In genomic region chr1:1777950-1778826, GRCh38 we compare ENCODE assay signal across 1 cellular context.
TF ChIP-seq lines count a peak whose summit lies in the region.

TSS of gene NADK (minus strand) at chr1:1778470. CDS start at chr1:1765406, 13,064 bp downstream.

TF ChIP-seq in K562, 482 proteins besides CTCF, POLR2A, EP300 and RAD21 (continued from another document and continues in another):
- TF ChIP-seq, protein P1, sequence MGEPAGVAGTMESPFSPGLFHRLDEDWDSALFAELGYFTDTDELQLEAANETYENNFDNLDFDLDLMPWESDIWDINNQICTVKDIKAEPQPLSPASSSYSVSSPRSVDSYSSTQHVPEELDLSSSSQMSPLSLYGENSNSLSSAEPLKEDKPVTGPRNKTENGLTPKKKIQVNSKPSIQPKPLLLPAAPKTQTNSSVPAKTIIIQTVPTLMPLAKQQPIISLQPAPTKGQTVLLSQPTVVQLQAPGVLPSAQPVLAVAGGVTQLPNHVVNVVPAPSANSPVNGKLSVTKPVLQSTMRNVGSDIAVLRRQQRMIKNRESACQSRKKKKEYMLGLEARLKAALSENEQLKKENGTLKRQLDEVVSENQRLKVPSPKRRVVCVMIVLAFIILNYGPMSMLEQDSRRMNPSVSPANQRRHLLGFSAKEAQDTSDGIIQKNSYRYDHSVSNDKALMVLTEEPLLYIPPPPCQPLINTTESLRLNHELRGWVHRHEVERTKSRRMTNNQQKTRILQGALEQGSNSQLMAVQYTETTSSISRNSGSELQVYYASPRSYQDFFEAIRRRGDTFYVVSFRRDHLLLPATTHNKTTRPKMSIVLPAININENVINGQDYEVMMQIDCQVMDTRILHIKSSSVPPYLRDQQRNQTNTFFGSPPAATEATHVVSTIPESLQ (CRISPR knock-in tag; IDR thresholded peaks at IDR 0.05) = 0 out of 2 replicates have a peak, but pooled peaks have one; percentile 45
- peak; percentile 94 for TF ChIP-seq CHD1 (IDR thresholded peaks at IDR 0.05; ENCODE audit: low read length)
- TF ChIP-seq, protein P2, sequence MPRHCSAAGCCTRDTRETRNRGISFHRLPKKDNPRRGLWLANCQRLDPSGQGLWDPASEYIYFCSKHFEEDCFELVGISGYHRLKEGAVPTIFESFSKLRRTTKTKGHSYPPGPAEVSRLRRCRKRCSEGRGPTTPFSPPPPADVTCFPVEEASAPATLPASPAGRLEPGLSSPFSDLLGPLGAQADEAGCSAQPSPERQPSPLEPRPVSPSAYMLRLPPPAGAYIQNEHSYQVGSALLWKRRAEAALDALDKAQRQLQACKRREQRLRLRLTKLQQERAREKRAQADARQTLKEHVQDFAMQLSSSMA (CRISPR knock-in tag; IDR thresholded peaks at IDR 0.05) = peak; percentile 81; the same call in 1 of the 2 replicates
- 0 out of 2 replicates have a peak, but pooled peaks have one; percentile 26 for TF ChIP-seq PRMT5 (CRISPR knock-in tag; IDR thresholded peaks at IDR 0.05)
- peak; percentile 95 for TF ChIP-seq GATAD2B (IDR thresholded peaks at IDR 0.05; ENCODE audit: borderline replicate concordance)
- TF ChIP-seq, protein P3, sequence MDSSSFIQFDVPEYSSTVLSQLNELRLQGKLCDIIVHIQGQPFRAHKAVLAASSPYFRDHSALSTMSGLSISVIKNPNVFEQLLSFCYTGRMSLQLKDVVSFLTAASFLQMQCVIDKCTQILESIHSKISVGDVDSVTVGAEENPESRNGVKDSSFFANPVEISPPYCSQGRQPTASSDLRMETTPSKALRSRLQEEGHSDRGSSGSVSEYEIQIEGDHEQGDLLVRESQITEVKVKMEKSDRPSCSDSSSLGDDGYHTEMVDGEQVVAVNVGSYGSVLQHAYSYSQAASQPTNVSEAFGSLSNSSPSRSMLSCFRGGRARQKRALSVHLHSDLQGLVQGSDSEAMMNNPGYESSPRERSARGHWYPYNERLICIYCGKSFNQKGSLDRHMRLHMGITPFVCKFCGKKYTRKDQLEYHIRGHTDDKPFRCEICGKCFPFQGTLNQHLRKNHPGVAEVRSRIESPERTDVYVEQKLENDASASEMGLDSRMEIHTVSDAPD (CRISPR knock-in tag; IDR thresholded peaks at IDR 0.05) = no peak; the same call in 1 of the 2 replicates
- TF ChIP-seq, protein P4, sequence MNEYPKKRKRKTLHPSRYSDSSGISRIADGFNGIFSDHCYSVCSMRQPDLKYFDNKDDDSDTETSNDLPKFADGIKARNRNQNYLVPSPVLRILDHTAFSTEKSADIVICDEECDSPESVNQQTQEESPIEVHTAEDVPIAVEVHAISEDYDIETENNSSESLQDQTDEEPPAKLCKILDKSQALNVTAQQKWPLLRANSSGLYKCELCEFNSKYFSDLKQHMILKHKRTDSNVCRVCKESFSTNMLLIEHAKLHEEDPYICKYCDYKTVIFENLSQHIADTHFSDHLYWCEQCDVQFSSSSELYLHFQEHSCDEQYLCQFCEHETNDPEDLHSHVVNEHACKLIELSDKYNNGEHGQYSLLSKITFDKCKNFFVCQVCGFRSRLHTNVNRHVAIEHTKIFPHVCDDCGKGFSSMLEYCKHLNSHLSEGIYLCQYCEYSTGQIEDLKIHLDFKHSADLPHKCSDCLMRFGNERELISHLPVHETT (CRISPR knock-in tag; conservative IDR thresholded peaks at IDR 0.05 in 1 of 2, IDR thresholded peaks at IDR 0.05 in 1 of 2) = peak in 1 of 2 experiments; percentile 82; a peak in 2 of 4 replicates
- peak; percentile 61; the same call in 1 of the 2 replicates for TF ChIP-seq TARDBP (IDR thresholded peaks at IDR 0.05)
- peak; percentile 16; the same call in 1 of the 2 replicates for TF ChIP-seq ZNF431 (CRISPR knock-in tag; IDR thresholded peaks at IDR 0.05)
- TF ChIP-seq RBBP5 (IDR thresholded peaks at IDR 0.05; ENCODE audit: borderline replicate concordance, insufficient read depth, low read length, poor library complexity, severe bottlenecking) = peak; percentile 91
- peak; percentile 39; the same call in 1 of the 2 replicates for TF ChIP-seq STAG1 (CRISPR knock-in tag; IDR thresholded peaks at IDR 0.05; ENCODE audit: borderline replicate concordance)
- no peak for TF ChIP-seq DPF2 (IDR thresholded peaks at IDR 0.05)
- TF ChIP-seq, protein P5, sequence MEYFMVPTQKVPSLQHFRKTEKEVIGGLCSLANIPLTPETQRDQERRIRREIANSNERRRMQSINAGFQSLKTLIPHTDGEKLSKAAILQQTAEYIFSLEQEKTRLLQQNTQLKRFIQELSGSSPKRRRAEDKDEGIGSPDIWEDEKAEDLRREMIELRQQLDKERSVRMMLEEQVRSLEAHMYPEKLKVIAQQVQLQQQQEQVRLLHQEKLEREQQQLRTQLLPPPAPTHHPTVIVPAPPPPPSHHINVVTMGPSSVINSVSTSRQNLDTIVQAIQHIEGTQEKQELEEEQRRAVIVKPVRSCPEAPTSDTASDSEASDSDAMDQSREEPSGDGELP (CRISPR knock-in tag; IDR thresholded peaks at IDR 0.05; ENCODE audit: borderline replicate concordance) = peak; percentile 44; the same call in 1 of the 2 replicates
- TF ChIP-seq BRD4 (IDR thresholded peaks at IDR 0.05) = no peak
- TF ChIP-seq, protein P6, sequence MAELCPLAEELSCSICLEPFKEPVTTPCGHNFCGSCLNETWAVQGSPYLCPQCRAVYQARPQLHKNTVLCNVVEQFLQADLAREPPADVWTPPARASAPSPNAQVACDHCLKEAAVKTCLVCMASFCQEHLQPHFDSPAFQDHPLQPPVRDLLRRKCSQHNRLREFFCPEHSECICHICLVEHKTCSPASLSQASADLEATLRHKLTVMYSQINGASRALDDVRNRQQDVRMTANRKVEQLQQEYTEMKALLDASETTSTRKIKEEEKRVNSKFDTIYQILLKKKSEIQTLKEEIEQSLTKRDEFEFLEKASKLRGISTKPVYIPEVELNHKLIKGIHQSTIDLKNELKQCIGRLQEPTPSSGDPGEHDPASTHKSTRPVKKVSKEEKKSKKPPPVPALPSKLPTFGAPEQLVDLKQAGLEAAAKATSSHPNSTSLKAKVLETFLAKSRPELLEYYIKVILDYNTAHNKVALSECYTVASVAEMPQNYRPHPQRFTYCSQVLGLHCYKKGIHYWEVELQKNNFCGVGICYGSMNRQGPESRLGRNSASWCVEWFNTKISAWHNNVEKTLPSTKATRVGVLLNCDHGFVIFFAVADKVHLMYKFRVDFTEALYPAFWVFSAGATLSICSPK (IDR thresholded peaks at IDR 0.05; ENCODE audit: borderline replicate concordance) = no peak
- TF ChIP-seq, protein P7, sequence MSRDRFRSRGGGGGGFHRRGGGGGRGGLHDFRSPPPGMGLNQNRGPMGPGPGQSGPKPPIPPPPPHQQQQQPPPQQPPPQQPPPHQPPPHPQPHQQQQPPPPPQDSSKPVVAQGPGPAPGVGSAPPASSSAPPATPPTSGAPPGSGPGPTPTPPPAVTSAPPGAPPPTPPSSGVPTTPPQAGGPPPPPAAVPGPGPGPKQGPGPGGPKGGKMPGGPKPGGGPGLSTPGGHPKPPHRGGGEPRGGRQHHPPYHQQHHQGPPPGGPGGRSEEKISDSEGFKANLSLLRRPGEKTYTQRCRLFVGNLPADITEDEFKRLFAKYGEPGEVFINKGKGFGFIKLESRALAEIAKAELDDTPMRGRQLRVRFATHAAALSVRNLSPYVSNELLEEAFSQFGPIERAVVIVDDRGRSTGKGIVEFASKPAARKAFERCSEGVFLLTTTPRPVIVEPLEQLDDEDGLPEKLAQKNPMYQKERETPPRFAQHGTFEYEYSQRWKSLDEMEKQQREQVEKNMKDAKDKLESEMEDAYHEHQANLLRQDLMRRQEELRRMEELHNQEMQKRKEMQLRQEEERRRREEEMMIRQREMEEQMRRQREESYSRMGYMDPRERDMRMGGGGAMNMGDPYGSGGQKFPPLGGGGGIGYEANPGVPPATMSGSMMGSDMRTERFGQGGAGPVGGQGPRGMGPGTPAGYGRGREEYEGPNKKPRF (IDR thresholded peaks at IDR 0.05; ENCODE audit: low read depth, low read length) = no peak
- TF ChIP-seq, protein P8, sequence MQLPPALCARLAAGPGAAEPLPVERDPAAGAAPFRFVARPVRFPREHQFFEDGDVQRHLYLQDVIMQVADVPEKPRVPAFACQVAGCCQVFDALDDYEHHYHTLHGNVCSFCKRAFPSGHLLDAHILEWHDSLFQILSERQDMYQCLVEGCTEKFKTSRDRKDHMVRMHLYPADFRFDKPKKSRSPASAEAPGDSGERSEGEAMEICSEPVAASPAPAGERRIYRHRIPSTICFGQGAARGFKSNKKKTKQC (CRISPR knock-in tag; IDR thresholded peaks at IDR 0.05) = peak; percentile 69
- TF ChIP-seq NCOA2 (IDR thresholded peaks at IDR 0.05; ENCODE audit: partially characterized antibody in 2 of 2) = no peak
- no peak for TF ChIP-seq HNRNPUL1 (IDR thresholded peaks at IDR 0.05; ENCODE audit: low read length)
- no peak for TF ChIP-seq ASH1L (IDR thresholded peaks at IDR 0.05; ENCODE audit: borderline replicate concordance, low read depth, partially characterized antibody)
- peak; percentile 23 for TF ChIP-seq TBP (optimal IDR thresholded peaks at IDR 0.05; ENCODE audit: low read depth, low read length)
- peak; percentile 64 for TF ChIP-seq TAF1 (IDR thresholded peaks at IDR 0.05; ENCODE audit: control insufficient read depth, extremely low read depth, insufficient read depth, low read length, severe bottlenecking)
- no peak; the same call in none of the 2 replicates for TF ChIP-seq ZNF282 (CRISPR knock-in tag; IDR thresholded peaks at IDR 0.05)
- TF ChIP-seq E2F1 (CRISPR knock-in tag; IDR thresholded peaks at IDR 0.05) = no peak; the same call in 1 of the 2 replicates
- peak; percentile 36; the same call in 1 of the 2 replicates for TF ChIP-seq FOXP4 (CRISPR knock-in tag; IDR thresholded peaks at IDR 0.05; ENCODE audit: borderline replicate concordance)
- TF ChIP-seq KLF1 (tag; IDR thresholded peaks at IDR 0.05) = no peak
- peak; percentile 77; the same call in 1 of the 2 replicates for TF ChIP-seq HOMEZ (CRISPR knock-in tag; IDR thresholded peaks at IDR 0.05)
- TF ChIP-seq ZNF197 (CRISPR knock-in tag; IDR thresholded peaks at IDR 0.05; ENCODE audit: low read depth) = no peak
- TF ChIP-seq RNF2 (IDR thresholded peaks at IDR 0.05) = no peak
- TF ChIP-seq ILK (tag; IDR thresholded peaks at IDR 0.05; ENCODE audit: borderline replicate concordance, low read depth) = no peak
- no peak for TF ChIP-seq ZC3H11A (IDR thresholded peaks at IDR 0.05; ENCODE audit: low read depth, low read length)
- no peak for TF ChIP-seq PCBP1 (IDR thresholded peaks at IDR 0.05; ENCODE audit: low read depth, low read length, poor library complexity, severe bottlenecking)
- peak; percentile 52 to 89 (median 81) for TF ChIP-seq YY1 (IDR thresholded peaks at IDR 0.05; ENCODE audit: borderline replicate concordance in 1 of 3, control insufficient read depth in 1 of 3, extremely low read depth in 1 of 3, insufficient read depth in 3 of 3, insufficient read length in 1 of 3, insufficient replicate concordance in 2 of 3, low read depth in 1 of 3, low read length in 2 of 3)
